21 cellular contexts compared by ENCODE assay signal in the genomic region with DNA sequence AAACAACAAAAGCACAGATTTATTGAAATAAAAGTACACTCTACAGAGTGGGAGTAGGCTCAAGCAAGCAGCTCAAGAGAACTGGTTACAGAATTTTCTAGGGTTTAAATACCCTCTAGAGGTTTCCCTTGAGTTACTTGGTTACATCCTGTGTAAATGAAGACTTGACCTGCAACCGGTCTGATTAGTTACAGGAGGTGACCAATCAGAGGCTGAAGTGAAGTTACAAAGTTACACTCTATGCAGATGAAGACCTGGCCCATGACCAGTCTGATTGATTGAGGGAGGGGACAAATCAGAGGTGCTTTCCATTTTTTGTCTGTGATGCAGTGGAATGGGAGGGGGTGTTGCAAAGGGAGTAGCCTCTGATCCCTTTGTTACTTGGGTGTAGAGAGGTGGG.
A peak's percentile ranks its signal among the peaks of the same experiment; 100 is the strongest.
DNase-seq lines count a peak whose midpoint lies in the region; ATAC-seq and TF ChIP-seq lines count a peak whose summit lies in the region.
"Had no signal": no experiment of that assay in that cellular context is flagged by ENCODE, and none has a peak within 500 bp of the region (broad histone marks: within the 10 kb centered on the region; RNA-seq: fewer than 3 reads in every experiment).

No MANE protein-coding gene starts in this region.

- no peak for TF ChIP-seq CTCF in Calu3 (IDR thresholded peaks at IDR 0.05; ENCODE audit: unreplicated experiment)

- DNase-seq in Calu3 (peak; percentile 12), NCI-H69 (lab: John Stamatoyannopoulos, UW) (peak; percentile 23), iPS DF 4.7 (ENCODE audit: extremely low read depth, low spot score) (peak; percentile 2), HEK293T (ENCODE audit: extremely low spot score) (no peak)
- no peak for DNase-seq in activated naive CD4-positive, alpha-beta T cell treated with anti-CD3 and anti-CD28 coated beads for 36 hours
- DNase-seq: 8988T, DMS153, HCEC 1CT, Karpas-422, NCI-H1092 treated with DMSO at 0.1 percent for 48 hours, NCI-H1436, NCI-H187, NCI-H2107, NCI-H524, NCI-H774, SJCRH30 had no signal

- H3K27ac Mint-ChIP-seq in Calu3 (ENCODE audit: unreplicated experiment) = peak overlapping the region; percentile 76
- H3K27ac Mint-ChIP-seq in stimulated activated memory B cell treated with anti-CD40 and anti-IgM and Interleukin-4, amounts not matched to agents 10 μg/mL and 1 μg/mL and 100 μg/mL, for 72 hours = no peak overlapping the region
- no peak overlapping the region for H3K27ac Mint-ChIP-seq in activated naive CD4-positive, alpha-beta T cell treated with anti-CD3 and anti-CD28 coated beads for 36 hours

- intact Hi-C loops in Calu3 (cut with micrococcal nuclease; ENCODE audit: unreplicated experiment) = no loop called here
- intact Hi-C loops in activated naive CD4-positive, alpha-beta T cell treated with anti-CD3 and anti-CD28 coated beads for 36 hours (cut with micrococcal nuclease) = no loop called here

- peaks cover 15% of the 10 kb centered on the region for H3K4me1 Mint-ChIP-seq in Calu3 (ENCODE audit: low read depth, unreplicated experiment)
- H3K4me1 Mint-ChIP-seq in stimulated activated memory B cell treated with anti-CD40 and anti-IgM and Interleukin-4, amounts not matched to agents 10 μg/mL and 1 μg/mL and 100 μg/mL, for 72 hours = no peaks in the 10 kb centered on the region
- no peaks in the 10 kb centered on the region for H3K4me1 Mint-ChIP-seq in activated naive CD4-positive, alpha-beta T cell treated with anti-CD3 and anti-CD28 coated beads for 36 hours (ENCODE audit: low read depth)

- CTCF ChIA-PET in Calu3 (lab: Charles Lee) = no interaction called here
- CTCF ChIA-PET in HEK293T (lab: Yijun Ruan, JAX) = no interaction called here
- CTCF ChIA-PET in activated naive CD4-positive, alpha-beta T cell treated with anti-CD3 and anti-CD28 coated beads for 36 hours (lab: Charles Lee) = no interaction called here

- no peaks in the 10 kb centered on the region for H3K27me3 Mint-ChIP-seq in Calu3 (ENCODE audit: unreplicated experiment)
- no peaks in the 10 kb centered on the region for H3K27me3 Mint-ChIP-seq in stimulated activated memory B cell treated with anti-CD40 and anti-IgM and Interleukin-4, amounts not matched to agents 10 μg/mL and 1 μg/mL and 100 μg/mL, for 72 hours
- no peaks in the 10 kb centered on the region for H3K27me3 Mint-ChIP-seq in activated naive CD4-positive, alpha-beta T cell treated with anti-CD3 and anti-CD28 coated beads for 36 hours (ENCODE audit: low read depth)

- peaks cover 8% of the 10 kb centered on the region for H3K36me3 Mint-ChIP-seq in Calu3 (ENCODE audit: insufficient read depth, unreplicated experiment)
- no peaks in the 10 kb centered on the region for H3K36me3 Mint-ChIP-seq in stimulated activated memory B cell treated with anti-CD40 and anti-IgM and Interleukin-4, amounts not matched to agents 10 μg/mL and 1 μg/mL and 100 μg/mL, for 72 hours
- H3K36me3 Mint-ChIP-seq in activated naive CD4-positive, alpha-beta T cell treated with anti-CD3 and anti-CD28 coated beads for 36 hours (ENCODE audit: low read depth) = no peaks in the 10 kb centered on the region

- peak; percentile 36 for ATAC-seq in stimulated activated memory B cell treated with anti-CD40 and anti-IgM and Interleukin-4, amounts not matched to agents 10 μg/mL and 1 μg/mL and 100 μg/mL, for 72 hours
- no peak for ATAC-seq in HG03439 (IDR thresholded peaks at IDR 0.05; ENCODE audit: unreplicated experiment)
- ATAC-seq: HepG2, Right ventricle myocardium inferior, SK-N-SH treated with all-trans-retinoic acid at 6 μM for 48 hours had no signal

- POLR2A ChIA-PET in HEK293T (lab: Yijun Ruan, JAX) = no interaction called here

- no TSS peak for BruUV-seq in Calu3 (replicated peaks; lab: Mats Ljungman, UMichigan)

- peak overlapping the region; percentile 21 for H3K4me3 Mint-ChIP-seq in Calu3 (ENCODE audit: low read depth, unreplicated experiment)
- H3K4me3 Mint-ChIP-seq in stimulated activated memory B cell treated with anti-CD40 and anti-IgM and Interleukin-4, amounts not matched to agents 10 μg/mL and 1 μg/mL and 100 μg/mL, for 72 hours = no peak overlapping the region
- no peak overlapping the region for H3K4me3 Mint-ChIP-seq in activated naive CD4-positive, alpha-beta T cell treated with anti-CD3 and anti-CD28 coated beads for 36 hours

- peaks cover 3% of the 10 kb centered on the region for H3K9me3 Mint-ChIP-seq in Calu3 (ENCODE audit: low read depth, unreplicated experiment)
- H3K9me3 Mint-ChIP-seq in stimulated activated memory B cell treated with anti-CD40 and anti-IgM and Interleukin-4, amounts not matched to agents 10 μg/mL and 1 μg/mL and 100 μg/mL, for 72 hours = no peaks in the 10 kb centered on the region
- no peaks in the 10 kb centered on the region for H3K9me3 Mint-ChIP-seq in activated naive CD4-positive, alpha-beta T cell treated with anti-CD3 and anti-CD28 coated beads for 36 hours

TF ChIP-seq in HEK293T, 16 proteins besides CTCF, POLR2A, EP300 and RAD21:
- no peak for TF ChIP-seq ARNT (IDR thresholded peaks at IDR 0.05)

Comparison
In these comparisons a context has a peak if more than half of its experiments do, and no peak if none do; other contexts are left out.
1. DNase-seq: peak in Calu3 (single experiment), NCI-H69 (single experiment) and iPS DF 4.7 (single experiment); none in HEK293T (single experiment) and activated naive CD4-positive, alpha-beta T cell treated with anti-CD3 and anti-CD28 coated beads for 36 hours (single experiment).